In genomic region chr7:30869794-30870491, GRCh38 we compare ENCODE assay signal across 14 cellular contexts. TPM values are rescaled to one million over a fixed set of nuclear protein-coding genes. Genes with fewer than 3 reads are reported as not detected.
DNase-seq lines count a peak whose midpoint lies in the region; ATAC-seq and TF ChIP-seq lines count a peak whose summit lies in the region.
"Had no signal": no experiment of that assay in that cellular context is flagged by ENCODE, and none has a peak within 500 bp of the region (broad histone marks: within the 10 kb centered on the region; RNA-seq: fewer than 3 reads in every experiment).

No MANE protein-coding gene starts in this region.

- no peak overlapping the region for H2AK5ac ChIP-seq in IMR-90 (ENCODE audit: low read depth, low read length)

- dilution Hi-C loops in IMR-90 (cut with HindIII; ENCODE audit: low sequenced_read_pairs, unreplicated experiment), result no loop called here

- H2BK5ac ChIP-seq in IMR-90 (ENCODE audit: low read depth, low read length, poor library complexity, severe bottlenecking), result no peak overlapping the region

- no peak overlapping the region for H3K14ac ChIP-seq in IMR-90 (replicated peaks; ENCODE audit: low read depth, low read length)

- no peaks in the 10 kb centered on the region for H3K27me3 ChIP-seq in IMR-90 (ENCODE audit: control insufficient read depth, insufficient read depth, low read length)
- H3K27me3 ChIP-seq: dorsolateral prefrontal cortex, Peyer's patch had no signal

- no peak overlapping the region for H4K8ac ChIP-seq in IMR-90 (ENCODE audit: low read depth in 2 of 2, low read length in 2 of 2)

- peaks cover 4% of the 10 kb centered on the region for H3K36me3 ChIP-seq in IMR-90 (ENCODE audit: control insufficient read depth, insufficient read depth, low read length)

- CTCF ChIA-PET in IMR-90 (lab: Yijun Ruan, JAX), result no interaction called here

- in situ Hi-C loops in IMR-90 (cut with MboI; ENCODE audit: low sequenced_read_pairs), result no loop called here

- no peak overlapping the region for H4K5ac ChIP-seq in IMR-90 (ENCODE audit: low read depth, low read length)

- no peak overlapping the region for H3K27ac ChIP-seq in IMR-90 (ENCODE audit: insufficient read depth, low read length)
- H3K27ac ChIP-seq: Peyer's patch had no signal

- no peaks in the 10 kb centered on the region; the same call in 1 of the 2 replicates for H3K9me1 ChIP-seq in IMR-90 (ENCODE audit: insufficient read depth, low read length)

- H3K9me3 ChIP-seq in IMR-90 (ENCODE audit: control insufficient read depth, insufficient read depth, low read length), result peaks cover 5% of the 10 kb centered on the region; the same call in 1 of the 2 replicates
- H3K9me3 ChIP-seq: Peyer's patch had no signal

- no peak overlapping the region for H3K9ac ChIP-seq in IMR-90 (ENCODE audit: low read depth, low read length)

- H2AFZ ChIP-seq in IMR-90 (replicated peaks; ENCODE audit: low read length, poor library complexity), result no peak overlapping the region

- intact Hi-C loops in IMR-90 (cut with micrococcal nuclease), result no loop called here

- H2BK15ac ChIP-seq in IMR-90 (ENCODE audit: low read depth, low read length), result no peak overlapping the region

- H2BK20ac ChIP-seq in IMR-90 (ENCODE audit: low read depth, low read length), result no peak overlapping the region

- peak; percentile 22 for DNase-seq in IMR-90
- DNase-seq in NCI-H446 treated with DMSO at 0.1 percent for 48 hours (lab: John Stamatoyannopoulos, UW), result peak; percentile 57
- peak; percentile 25 for DNase-seq in fibroblast of pulmonary artery (ENCODE audit: low read depth)
- DNase-seq in superior temporal gyrus (ENCODE audit: extremely low spot score), result peak; percentile 38
- DNase-seq: activated CD8-positive, alpha-beta memory T cell treated with anti-CD3 and anti-CD28 coated beads for 24 hours; activated naive CD4-positive, alpha-beta T cell treated with anti-CD3 and anti-CD28 coated beads, Interleukin-2, amount 50 U/mL, for 16 hours; Peyer's patch; stimulated activated CD4-positive, alpha-beta T cell treated with anti-CD3 and anti-CD28 coated beads, Interleukin-2, amount 100 ng/mL, for 24 hours; stimulated activated naive CD4-positive, alpha-beta T cell; T-helper 9 cell had no signal

- H3K4ac ChIP-seq in IMR-90 (ENCODE audit: low read depth, low read length), result no peak overlapping the region

- H3K4me2 ChIP-seq in IMR-90 (ENCODE audit: low read depth, low read length), result no peak overlapping the region

- no peak for TF ChIP-seq RAD21 in IMR-90 (IDR thresholded peaks at IDR 0.05; ENCODE audit: low read length)

- no peak for TF ChIP-seq CTCF in IMR-90 (conservative IDR thresholded peaks at IDR 0.05; ENCODE audit: low read depth, low read length)
- no peak for TF ChIP-seq CTCF in fibroblast of pulmonary artery (IDR thresholded peaks at IDR 0.05; ENCODE audit: low read length, missing control alignments)

- H2AK9ac ChIP-seq in IMR-90 (replicated peaks; ENCODE audit: low read depth, low read length, poor library complexity), result no peak overlapping the region

- BruUV-seq in IMR-90 (replicated peaks; lab: Mats Ljungman, UMichigan), result no TSS peak

- H2BK120ac ChIP-seq in IMR-90 (ENCODE audit: low read depth, low read length), result no peak overlapping the region

- ATAC-seq in IMR-90 (ENCODE audit: low read depth) (no peak), GM19395 (IDR thresholded peaks at IDR 0.05; ENCODE audit: unreplicated experiment) (no peak), HG02970 (IDR thresholded peaks at IDR 0.05; ENCODE audit: low FRiP score, unreplicated experiment) (no peak), HG03139 (IDR thresholded peaks at IDR 0.05; ENCODE audit: unreplicated experiment) (no peak)

- no peaks in the 10 kb centered on the region for H3K79me1 ChIP-seq in IMR-90 (ENCODE audit: low read depth in 1 of 2, low read length in 2 of 2)

- TF ChIP-seq POLR2A in IMR-90 (IDR thresholded peaks at IDR 0.05; ENCODE audit: low read depth, low read length), result no peak

- H4K91ac ChIP-seq in IMR-90 (ENCODE audit: insufficient read depth, low read depth, low read length), result no peak overlapping the region

- POLR2A ChIA-PET in IMR-90 (lab: Charles Lee; ENCODE audit: unreplicated experiment), result no interaction called here

- H3K4me3 ChIP-seq in IMR-90 (ENCODE audit: insufficient read depth, low read depth, low read length) (no peak overlapping the region), fibroblast of pulmonary artery (replicated peaks; ENCODE audit: low read depth, low read length) (no peak overlapping the region)
- H3K4me3 ChIP-seq: dorsolateral prefrontal cortex, Peyer's patch had no signal

- 60% methylated on average over 1 of the region's 12 CpGs; no CpG with 5 or more reads in 1 of the 2 experiments for WGBS in IMR-90 (ENCODE audit: extremely low coverage in 2 of 2, insufficient read length in 1 of 2), 2 experiments

- H4K20me1 ChIP-seq in IMR-90 (ENCODE audit: insufficient read depth, low read length), result no peaks in the 10 kb centered on the region

- no peak overlapping the region for H3K18ac ChIP-seq in IMR-90 (ENCODE audit: low read depth, low read length)

- H3K4me1 ChIP-seq in IMR-90 (ENCODE audit: control insufficient read depth, insufficient read depth, low read length), result peaks cover 1% of the 10 kb centered on the region; the same call in 1 of the 2 replicates

- no peak overlapping the region for H3K56ac ChIP-seq in IMR-90 (ENCODE audit: extremely low read depth, insufficient read depth, low read length)

- no peak overlapping the region for H3K23ac ChIP-seq in IMR-90 (ENCODE audit: low read depth, low read length)

TF ChIP-seq in IMR-90, 13 proteins besides CTCF, POLR2A, EP300 and RAD21:
- TF ChIP-seq MXI1 (IDR thresholded peaks at IDR 0.05; ENCODE audit: borderline replicate concordance, low read depth, low read length) (no peak), BHLHE40 (IDR thresholded peaks at IDR 0.05; ENCODE audit: low read depth, low read length) (no peak), MAZ (IDR thresholded peaks at IDR 0.05; ENCODE audit: borderline replicate concordance, low read depth, low read length) (no peak), ELK1 (IDR thresholded peaks at IDR 0.05; ENCODE audit: borderline replicate concordance, low read depth, low read length) (no peak), RFX5 (IDR thresholded peaks at IDR 0.05; ENCODE audit: low read depth, low read length) (no peak), FOS (IDR thresholded peaks at IDR 0.05; ENCODE audit: low read depth, low read length) (no peak), RCOR1 (IDR thresholded peaks at IDR 0.05; ENCODE audit: insufficient replicate concordance, low read length) (no peak), CHD1 (IDR thresholded peaks at IDR 0.05; ENCODE audit: low read depth, low read length) (no peak), NFE2L2 (IDR thresholded peaks at IDR 0.05; ENCODE audit: low read depth, low read length) (no peak), USF2 (IDR thresholded peaks at IDR 0.05; ENCODE audit: low read depth, low read length) (no peak), SMC3 (IDR thresholded peaks at IDR 0.05; ENCODE audit: low read depth, low read length) (no peak)

RNA-seq across cellular contexts. Expression of gene AQP1, which starts 41.7 kb away (rescaled TPM):
- 0.18 and 0.28 TPM in 2 replicates for total RNA-seq in IMR-90 (2012; rRNA removed)
- 0.39 and 0.55 TPM in 2 replicates for polyA plus RNA-seq in IMR-90 (2012; rRNA removed)
- 0.18 and 0.30 TPM in 2 replicates for polyA plus RNA-seq in IMR-90 (2012; cell fraction: cytosol; rRNA removed)
- 0.87 and 1.2 TPM in 2 replicates for polyA plus RNA-seq in IMR-90 (2012; cell fraction: nucleus; rRNA removed; ENCODE audit: low replicate concordance)
